ENCODE assay signal across 13 cellular contexts in the genomic region with DNA sequence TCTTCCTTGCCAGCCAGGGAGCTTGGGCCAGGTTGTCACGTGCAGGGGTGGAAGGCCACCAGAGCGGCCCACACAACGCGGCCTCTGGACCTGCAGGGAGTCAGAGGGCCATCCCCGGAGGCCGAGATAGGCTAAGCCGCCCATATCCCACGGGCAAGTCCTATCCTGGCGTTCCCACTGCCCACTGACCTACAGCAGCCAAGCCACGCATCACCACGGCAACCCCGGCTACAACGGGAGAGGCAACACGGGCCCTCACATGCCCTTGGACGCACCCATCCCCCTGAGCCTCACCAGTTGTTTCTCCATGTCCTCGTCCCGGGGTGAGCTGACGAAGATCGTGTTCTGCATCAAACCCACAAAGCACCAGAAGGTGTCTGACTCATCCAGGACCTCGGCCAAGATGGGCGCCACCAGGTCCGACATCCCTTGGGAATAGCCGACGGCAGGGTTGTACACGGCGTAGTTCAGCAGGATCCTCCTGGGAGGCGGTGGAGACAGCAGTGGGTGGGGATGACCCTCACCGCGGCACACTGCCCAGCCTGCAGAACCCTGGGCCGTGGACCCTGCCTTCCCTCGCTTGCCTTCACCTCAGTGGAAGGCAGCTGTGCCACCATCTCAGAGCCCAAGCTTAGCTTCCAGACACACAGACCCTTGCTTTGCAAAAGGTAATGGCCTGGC.
DNase-seq lines count a peak whose midpoint lies in the region; FAIRE-seq and TF ChIP-seq lines count a peak whose summit lies in the region.
"Had no signal": no experiment of that assay in that cellular context is flagged by ENCODE, and none has a peak within 500 bp of the region (broad histone marks: within the 10 kb centered on the region; RNA-seq: fewer than 3 reads in every experiment).

No MANE protein-coding gene starts in this region.

- peak overlapping the region; percentile 77 for H2AK5ac ChIP-seq in H1 (ENCODE audit: low read depth, low read length)

- H3K56ac ChIP-seq in H1 (replicated peaks; ENCODE audit: insufficient read length, low read depth, low read length) = no peak overlapping the region

- peaks cover 12% of the 10 kb centered on the region for H3K27me3 Mint-ChIP-seq in endodermal cell (ENCODE audit: insufficient read depth)

- H4K8ac ChIP-seq in H1 (ENCODE audit: extremely low read depth, insufficient read depth, low read length) = peak overlapping the region; percentile 90

- intact Hi-C loops in ovary (cut with DNase I) = loop anchor here in 1 of 4 donors (5.0 kb wide), 1 partner anchor 40 kb away; no protein-coding TSS in a partner anchor

- H3K27ac Mint-ChIP-seq in endodermal cell = no peak overlapping the region

- H3K27me3 ChIP-seq in NT2/D1 (ENCODE audit: insufficient read depth, insufficient read length) (no peaks in the 10 kb centered on the region), H1 (replicated peaks in 1 of 4; ENCODE audit: control insufficient read depth in 3 of 4, extremely low read depth in 1 of 4, insufficient read depth in 3 of 4, low read length in 3 of 4) (no peaks in the 10 kb centered on the region), ovary (no peaks in the 10 kb centered on the region), endodermal cell (ENCODE audit: control insufficient read depth, insufficient read depth, low read length, poor library complexity, severe bottlenecking) (no peaks in the 10 kb centered on the region)
- H3K27me3 ChIP-seq: ascending aorta had no signal

- peak overlapping the region; percentile 87; the same call in 1 of the 2 replicates for H2BK20ac ChIP-seq in H1 (ENCODE audit: low read length)

- no peak overlapping the region for H3K23ac ChIP-seq in H1 (ENCODE audit: insufficient read length)

- peaks cover 10% of the 10 kb centered on the region; the same call in 1 of the 2 replicates for H3K79me1 ChIP-seq in H1 (ENCODE audit: low read depth, low read length)

- H3K18ac ChIP-seq in H1 (ENCODE audit: extremely low read depth, low read length) = peak overlapping the region; percentile 32

- H4K5ac ChIP-seq in H1 (ENCODE audit: insufficient read length, low read depth, low read length) = peak overlapping the region; percentile 38

- peak overlapping the region; percentile 80; the same call in 1 of the 2 replicates for H2BK12ac ChIP-seq in H1 (ENCODE audit: low read depth, low read length)

- H3K9me3 Mint-ChIP-seq in endodermal cell = no peaks in the 10 kb centered on the region

- peak overlapping the region; percentile 22 for H3K9ac ChIP-seq in NT2/D1 (ENCODE audit: insufficient read length, low read depth)
- no peak overlapping the region for H3K9ac ChIP-seq in H1 (replicated peaks in 1 of 4; ENCODE audit: extremely low read depth in 1 of 4, low read depth in 3 of 4, low read length in 3 of 4)
- H3K9ac ChIP-seq in endodermal cell (ENCODE audit: extremely low read depth, low read length, poor library complexity, severe bottlenecking) = no peak overlapping the region

- no peak overlapping the region for H3K4ac ChIP-seq in H1 (replicated peaks; ENCODE audit: insufficient read length, low read depth, low read length)

- FAIRE-seq in GM12892 (lab: Jason Lieb, UNC) (no peak), H1 (lab: Jason Lieb, UNC) (no peak)

- H3K36me3 Mint-ChIP-seq in endodermal cell (ENCODE audit: low read depth) = peaks cover 48% of the 10 kb centered on the region

- peaks cover 62% of the 10 kb centered on the region for H3K36me3 ChIP-seq in NT2/D1 (ENCODE audit: insufficient read depth, insufficient read length, low read length)
- peaks cover 9 to 35% (median 22%) of the 10 kb centered on the region in 4 experiments for H3K36me3 ChIP-seq in H1 (ENCODE audit: control insufficient read depth in 2 of 4, insufficient read depth in 4 of 4, low read length in 3 of 4)
- no peaks in the 10 kb centered on the region for H3K36me3 ChIP-seq in ovary
- peaks cover 25% of the 10 kb centered on the region for H3K36me3 ChIP-seq in endodermal cell (ENCODE audit: control insufficient read depth, insufficient read depth, low read length)

- DNase-seq in GM12892 (ENCODE audit: insufficient read length) (peak; percentile 3), NT2/D1 (ENCODE audit: low read depth, low spot score) (no peak), H1 (ENCODE audit: low read depth in 1 of 2, low spot score in 2 of 2) (no peak), ovary (peak in 3 of 5 donors; percentile 24 to 34 (median 26)), endodermal cell (no peak), NCI-H82 (lab: John Stamatoyannopoulos, UW) (no peak), AG20443 (ENCODE audit: low spot score) (no peak), NCI-H69 (lab: John Stamatoyannopoulos, UW) (no peak)
- DNase-seq: activated CD4-positive, CD25-positive, alpha-beta regulatory T cell; KG1; NCI-H2081 had no signal

- POLR2A ChIA-PET in H1 (lab: Charles Lee; ENCODE audit: partially characterized antibody) = interaction anchor here (0.7 to 15.6 kb wide), 6 partner anchors 8 to 46 kb away, joined by 3 to 152 read pairs (median 16); no protein-coding TSS in a partner anchor

- no peaks in the 10 kb centered on the region; the same call in 1 of the 2 replicates for H3K23me2 ChIP-seq in H1 (ENCODE audit: low read depth, low read length)

- H3K9me3 ChIP-seq in NT2/D1 (ENCODE audit: insufficient read depth, low read length) (no peaks in the 10 kb centered on the region), H1 (ENCODE audit: insufficient read depth in 2 of 2, low read depth in 1 of 2, low read length in 1 of 2) (no peaks in the 10 kb centered on the region), ovary (no peaks in the 10 kb centered on the region), endodermal cell (ENCODE audit: control insufficient read depth, low read length) (no peaks in the 10 kb centered on the region)
- H3K9me3 ChIP-seq: ascending aorta had no signal

- H3K79me2 ChIP-seq in H1 (ENCODE audit: control insufficient read depth in 1 of 2, insufficient read depth in 2 of 2, low read length in 2 of 2) = peaks cover 0 to 2% of the 10 kb centered on the region in 2 experiments; a peak in 1 of 4 replicates

- 95% methylated on average over 31 of the region's 31 CpGs; no CpG with 5 or more reads in 1 of the 2 experiments for WGBS in H1 (ENCODE audit: extremely low coverage in 1 of 2, insufficient coverage in 1 of 2, insufficient read length in 1 of 2, insufficient replicate concordance in 2 of 2, low coverage in 1 of 2, low lambda C conversion rate in 2 of 2, missing lambda C conversion rate in 1 of 2), 2 experiments
- 89 to 94% (median 91%) methylated on average over 30 to 31 of the region's 31 CpGs for WGBS in ovary, 3 donors
- WGBS in endodermal cell (ENCODE audit: insufficient coverage in 1 of 2, insufficient read length in 1 of 2), 2 experiments = 95 to 98% methylated on average over 21 to 31 of the region's 31 CpGs

- no peak overlapping the region for H3K4me3 ChIP-seq in NT2/D1 (ENCODE audit: insufficient read length, low read depth)
- H3K4me3 ChIP-seq in H1 (ENCODE audit: extremely low read depth in 1 of 4, insufficient read depth in 2 of 4, low read depth in 3 of 4, low read length in 4 of 4) = no peak overlapping the region
- no peak overlapping the region for H3K4me3 ChIP-seq in ovary
- H3K4me3 ChIP-seq in endodermal cell (ENCODE audit: low read length) = no peak overlapping the region
- H3K4me3 ChIP-seq: ascending aorta had no signal

- H2AFZ ChIP-seq in H1 (ENCODE audit: low read length) = no peak overlapping the region

- peak overlapping the region; percentile 40; the same call in 1 of the 2 replicates for H2BK15ac ChIP-seq in H1 (ENCODE audit: low read length)

- TF ChIP-seq RAD21 in H1 (IDR thresholded peaks at IDR 0.05 in 1 of 2, conservative IDR thresholded peaks at IDR 0.05 in 1 of 2; ENCODE audit: low read depth in 2 of 2, low read length in 2 of 2) = no peak

- no peak overlapping the region for H3K14ac ChIP-seq in H1 (ENCODE audit: insufficient read length)

- no peak for TF ChIP-seq POLR2A in GM12892 (IDR thresholded peaks at IDR 0.05; ENCODE audit: low read depth, low read length)
- no peak for TF ChIP-seq POLR2A in H1 (IDR thresholded peaks at IDR 0.05; ENCODE audit: control extremely low read depth in 1 of 2, low read depth in 2 of 2, low read length in 2 of 2)
- no peak for TF ChIP-seq POLR2A in ovary (IDR thresholded peaks at IDR 0.05)

- peak overlapping the region; percentile 88 for H2BK5ac ChIP-seq in H1 (ENCODE audit: low read depth, low read length)

- H3K4me1 ChIP-seq in NT2/D1 (ENCODE audit: insufficient read depth, insufficient read length) (peaks cover 43% of the 10 kb centered on the region), H1 (replicated peaks in 1 of 4; ENCODE audit: control insufficient read depth in 3 of 4, insufficient read depth in 4 of 4, low read length in 3 of 4) (peaks cover 17 to 41% (median 36%) of the 10 kb centered on the region in 4 experiments), ovary (ENCODE audit: insufficient read depth) (peaks cover 15% of the 10 kb centered on the region), endodermal cell (ENCODE audit: control insufficient read depth, insufficient read depth, low read length) (no peaks in the 10 kb centered on the region)

- no peak overlapping the region for H3K4me2 ChIP-seq in H1 (ENCODE audit: insufficient read depth in 1 of 2, low read depth in 2 of 2, low read length in 2 of 2)

- TF ChIP-seq CTCF in H1 (IDR thresholded peaks at IDR 0.05; ENCODE audit: control extremely low read depth in 1 of 3, insufficient read depth in 1 of 3, low read depth in 1 of 3, low read length in 3 of 3) = no peak
- TF ChIP-seq CTCF in ovary (IDR thresholded peaks at IDR 0.05) = no peak
- TF ChIP-seq CTCF in endodermal cell (conservative IDR thresholded peaks at IDR 0.05) = no peak

- no peak overlapping the region for H3K4me3 Mint-ChIP-seq in endodermal cell

- peaks cover 0 to 7% of the 10 kb centered on the region in 2 experiments for H4K20me1 ChIP-seq in H1 (replicated peaks in 1 of 2; ENCODE audit: control insufficient read depth in 1 of 2, insufficient read depth in 2 of 2, low read length in 2 of 2)

- peaks cover 29% of the 10 kb centered on the region for H3K4me1 Mint-ChIP-seq in endodermal cell

- CTCF ChIA-PET in H1 (lab: Charles Lee; ENCODE audit: partially characterized antibody) = interaction anchor here (0.6 to 14.6 kb wide), 7 partner anchors 12 to 158 kb away, joined by 3 to 187 read pairs (median 4); no protein-coding TSS in a partner anchor

- peak overlapping the region; percentile 33 for H2BK120ac ChIP-seq in H1 (replicated peaks; ENCODE audit: low read depth, low read length)

- H4K91ac ChIP-seq in H1 (replicated peaks; ENCODE audit: insufficient read length, low read length) = peak overlapping the region; percentile 82

- TF ChIP-seq EP300 in H1 (IDR thresholded peaks at IDR 0.05; ENCODE audit: borderline replicate concordance in 1 of 2, low read depth in 2 of 2, low read length in 2 of 2) = no peak
- no peak for TF ChIP-seq EP300 in ovary (IDR thresholded peaks at IDR 0.05)

- H3K27ac ChIP-seq in H1 (ENCODE audit: low read depth, low read length) (peak overlapping the region; percentile 54; the same call in 1 of the 2 replicates), ovary (no peak overlapping the region), endodermal cell (ENCODE audit: low read depth, low read length) (no peak overlapping the region)
- H3K27ac ChIP-seq: ascending aorta, epithelial cell of prostate had no signal

TF ChIP-seq in H1, 55 proteins besides CTCF, POLR2A, EP300 and RAD21 (continues in another document):
- TF ChIP-seq CBX8 (IDR thresholded peaks at IDR 0.05; ENCODE audit: borderline replicate concordance, low read depth, low read length) (no peak), SIN3A (conservative IDR thresholded peaks at IDR 0.05 in 1 of 2, IDR thresholded peaks at IDR 0.05 in 1 of 2; ENCODE audit: low read depth in 1 of 2, low read length in 2 of 2) (no peak)

Comparison
In these comparisons a context has a peak if more than half of its experiments do, and no peak if none do; other contexts are left out.
1. DNase-seq: peak in GM12892 (single experiment) and ovary (3 of 5); none in NT2/D1 (single experiment), H1 (0 of 2), endodermal cell (single experiment), NCI-H82 (single experiment), AG20443 (single experiment) and NCI-H69 (single experiment).